8 cellular contexts compared by ENCODE assay signal in the genomic region with DNA sequence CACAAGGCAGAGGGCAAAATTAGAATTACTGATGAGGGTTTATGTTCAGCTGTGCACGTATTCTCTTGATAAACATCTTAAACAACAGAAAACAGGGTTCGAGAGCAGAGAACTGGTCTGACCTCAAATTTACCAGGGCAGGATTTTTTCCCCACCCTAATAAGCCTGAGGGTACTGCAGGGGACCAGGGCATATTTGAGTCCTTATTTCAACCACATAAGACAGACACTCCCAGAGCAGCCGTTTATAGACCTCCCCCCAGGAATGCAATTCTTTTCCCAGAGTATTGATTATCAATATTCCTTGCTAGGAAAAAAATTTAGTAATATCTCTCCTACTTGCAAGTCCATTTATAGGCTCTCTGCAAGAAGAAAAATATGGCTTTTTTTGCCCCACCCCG. TPM values are rescaled to one million over a fixed set of nuclear protein-coding genes. Genes with fewer than 3 reads are reported as not detected.
DNase-seq lines count a peak whose midpoint lies in the region; ATAC-seq, FAIRE-seq and TF ChIP-seq lines count a peak whose summit lies in the region.
"Not testable (repeated sequence)": the region's sequence is repeated elsewhere in the genome, so short reads cannot be mapped to it uniquely, and the experiment has no call there.

No MANE protein-coding gene starts in this region.

- peaks cover 39% of the 10 kb centered on the region for H3K9me3 Mint-ChIP-seq in dendritic cell treated with granulocyte-macrophage colony-stimulating factor and Interleukin-4, amounts not matched to agents 40 ng/mL and 50 ng/mL, for 4 days
- H3K9me3 Mint-ChIP-seq in glutamatergic neuron (ENCODE audit: unreplicated experiment) = peaks cover 15% of the 10 kb centered on the region
- peaks cover 12% of the 10 kb centered on the region for H3K9me3 Mint-ChIP-seq in memory B cell
- peaks cover 44% of the 10 kb centered on the region for H3K9me3 Mint-ChIP-seq in nephron progenitor cell
- peaks cover 27% of the 10 kb centered on the region for H3K9me3 Mint-ChIP-seq in stimulated activated naive CD8-positive, alpha-beta T cell treated with anti-CD3 and anti-CD28 coated beads, Interleukin-15, Interleukin-2, amounts not matched to agents 100 ng/mL and 50 ng/mL, for 24 hours

- WGBS in GM12878 (ENCODE audit: insufficient coverage, insufficient replicate concordance, low lambda C conversion rate, missing lambda C conversion rate) = 83% methylated on average over 4 of the region's 4 CpGs

- H3K4me1 ChIP-seq in HEK293 (ENCODE audit: control insufficient read depth, insufficient read depth, low read length); GM12878 (ENCODE audit: control insufficient read depth, insufficient read depth, low read length): not testable (repeated sequence)

- H3K27me3 Mint-ChIP-seq in dendritic cell treated with granulocyte-macrophage colony-stimulating factor and Interleukin-4, amounts not matched to agents 40 ng/mL and 50 ng/mL, for 4 days; memory B cell; nephron progenitor cell (ENCODE audit: low read depth, poor library complexity); stimulated activated naive CD8-positive, alpha-beta T cell treated with anti-CD3 and anti-CD28 coated beads, Interleukin-15, Interleukin-2, amounts not matched to agents 100 ng/mL and 50 ng/mL, for 24 hours: not testable (repeated sequence)
- peaks cover 13% of the 10 kb centered on the region for H3K27me3 Mint-ChIP-seq in glutamatergic neuron (ENCODE audit: unreplicated experiment)

- H3K4me3 ChIP-seq in HEK293 (ENCODE audit: low read depth, low read length); GM12878: not testable (repeated sequence)

- H3K4me2 ChIP-seq in GM12878 (ENCODE audit: control insufficient read depth, insufficient read depth) = not testable (repeated sequence)

- BruUV-seq in GM12878 (replicated peaks; lab: Mats Ljungman, UMichigan) = not testable (repeated sequence)

- TF ChIP-seq POLR2A in GM12878 (IDR thresholded peaks at IDR 0.05; ENCODE audit: low read depth, low read length) = not testable (repeated sequence)

- TF ChIP-seq EP300 in GM12878 (IDR thresholded peaks at IDR 0.05; ENCODE audit: borderline replicate concordance in 1 of 2, control insufficient read depth in 1 of 2, low read depth in 2 of 2, low read length in 2 of 2) = not testable (repeated sequence)

- H3K9ac ChIP-seq in GM12878 (ENCODE audit: control insufficient read depth, insufficient read depth, low read length) = not testable (repeated sequence)

- TF ChIP-seq CTCF in HEK293 (tag by site-specific recombination; IDR thresholded peaks at IDR 0.05); GM12878 (IDR thresholded peaks at IDR 0.05 in 2 of 3, conservative IDR thresholded peaks at IDR 0.05 in 1 of 3; ENCODE audit: control insufficient read depth in 2 of 3, extremely low read depth in 1 of 3, insufficient read depth in 1 of 3, low read depth in 3 of 3, low read length in 3 of 3); glutamatergic neuron (IDR thresholded peaks at IDR 0.05; ENCODE audit: partially characterized antibody, unreplicated experiment); nephron progenitor cell (IDR thresholded peaks at IDR 0.05): not testable (repeated sequence)

- POLR2A ChIA-PET in HEK293 (lab: Yijun Ruan, JAX); GM12878 (lab: Charles Lee): not testable (repeated sequence)

- H3K9me3 ChIP-seq in HEK293 (ENCODE audit: control insufficient read depth, insufficient read depth, low read depth, low read length) = not testable (repeated sequence)
- H3K9me3 ChIP-seq in GM12878 (replicated peaks; ENCODE audit: control insufficient read depth, insufficient read depth, low read length) = peaks cover 13% of the 10 kb centered on the region

- DNase-seq in KBM-7 = peak; percentile 26
- DNase-seq in GM12878 (ENCODE audit: low read depth, low spot score) = not testable (repeated sequence)
- DNase-seq in glutamatergic neuron = peak; percentile 48
- peak in 1 of 2 donors; percentile 18 for DNase-seq in memory B cell (ENCODE audit: low spot score in 2 of 2)
- peak; percentile 8 for DNase-seq in nephron progenitor cell

- not testable (repeated sequence) for H3K27ac ChIP-seq in HEK293 (ENCODE audit: extremely low read depth, low read depth, low read length); GM12878 (ENCODE audit: control insufficient read depth, insufficient read depth)

- FAIRE-seq in GM12878 (lab: Jason Lieb, UNC) = not testable (repeated sequence)

- not testable (repeated sequence) for H4K20me1 ChIP-seq in GM12878 (ENCODE audit: control insufficient read depth, insufficient read depth)

- not testable (repeated sequence) for H3K27me3 ChIP-seq in GM12878 (replicated peaks in 1 of 2; ENCODE audit: control insufficient read depth in 2 of 2, insufficient read depth in 2 of 2, low read length in 1 of 2)

- peaks cover 32% of the 10 kb centered on the region for H3K4me1 Mint-ChIP-seq in dendritic cell treated with granulocyte-macrophage colony-stimulating factor and Interleukin-4, amounts not matched to agents 40 ng/mL and 50 ng/mL, for 4 days (ENCODE audit: low read depth)
- H3K4me1 Mint-ChIP-seq in glutamatergic neuron (ENCODE audit: low read depth, unreplicated experiment); nephron progenitor cell: not testable (repeated sequence)
- peaks cover 13% of the 10 kb centered on the region for H3K4me1 Mint-ChIP-seq in memory B cell
- peaks cover 36% of the 10 kb centered on the region for H3K4me1 Mint-ChIP-seq in stimulated activated naive CD8-positive, alpha-beta T cell treated with anti-CD3 and anti-CD28 coated beads, Interleukin-15, Interleukin-2, amounts not matched to agents 100 ng/mL and 50 ng/mL, for 24 hours (ENCODE audit: low read depth)

- not testable (repeated sequence) for H2AFZ ChIP-seq in GM12878 (ENCODE audit: control insufficient read depth, low read depth, low read length)

- ATAC-seq in GM12878; memory B cell (ENCODE audit: low read depth): not testable (repeated sequence)

- H3K79me2 ChIP-seq in GM12878 (ENCODE audit: control insufficient read depth, insufficient read depth, low read length) = not testable (repeated sequence)

- RAD21 ChIA-PET in GM12878 (lab: Charles Lee; ENCODE audit: unreplicated experiment) = not testable (repeated sequence)

- in situ Hi-C loops in KBM-7 (cut with MboI; ENCODE audit: low pct_unique_long_range_greater_than_20kb, low sequenced_read_pairs); GM12878 (cut with MboI): not testable (repeated sequence)

- H3K4me3 Mint-ChIP-seq in dendritic cell treated with granulocyte-macrophage colony-stimulating factor and Interleukin-4, amounts not matched to agents 40 ng/mL and 50 ng/mL, for 4 days; glutamatergic neuron (ENCODE audit: unreplicated experiment); memory B cell; nephron progenitor cell; stimulated activated naive CD8-positive, alpha-beta T cell treated with anti-CD3 and anti-CD28 coated beads, Interleukin-15, Interleukin-2, amounts not matched to agents 100 ng/mL and 50 ng/mL, for 24 hours: not testable (repeated sequence)

- H3K36me3 ChIP-seq in HEK293 (ENCODE audit: control insufficient read depth in 2 of 2, insufficient read depth in 1 of 2, low read length in 2 of 2); GM12878 (ENCODE audit: control insufficient read depth in 2 of 2, insufficient read depth in 2 of 2, low read length in 1 of 2): not testable (repeated sequence)

- H3K36me3 Mint-ChIP-seq in dendritic cell treated with granulocyte-macrophage colony-stimulating factor and Interleukin-4, amounts not matched to agents 40 ng/mL and 50 ng/mL, for 4 days (ENCODE audit: low read depth) = peaks cover 48% of the 10 kb centered on the region
- peaks cover 13% of the 10 kb centered on the region for H3K36me3 Mint-ChIP-seq in glutamatergic neuron (ENCODE audit: unreplicated experiment)
- H3K36me3 Mint-ChIP-seq in memory B cell = not testable (repeated sequence)
- peaks cover 18% of the 10 kb centered on the region for H3K36me3 Mint-ChIP-seq in nephron progenitor cell (ENCODE audit: low read depth)
- peaks cover 19% of the 10 kb centered on the region for H3K36me3 Mint-ChIP-seq in stimulated activated naive CD8-positive, alpha-beta T cell treated with anti-CD3 and anti-CD28 coated beads, Interleukin-15, Interleukin-2, amounts not matched to agents 100 ng/mL and 50 ng/mL, for 24 hours (ENCODE audit: low read depth)

- CTCF ChIA-PET in HEK293 (lab: Yijun Ruan, JAX) = interaction anchor here (1.6 kb wide), 1 partner anchor 328 kb away, joined by 5 read pairs; no protein-coding TSS in a partner anchor
- CTCF ChIA-PET in GM12878 (lab: Yijun Ruan, JAX) = not testable (repeated sequence)

- SMC1A ChIA-PET in GM12878 (lab: Charles Lee; ENCODE audit: uncharacterized antibody, unreplicated experiment) = not testable (repeated sequence)

- not testable (repeated sequence) for TF ChIP-seq RAD21 in GM12878 (IDR thresholded peaks at IDR 0.05; ENCODE audit: insufficient read depth, low read depth, low read length)

- intact Hi-C loops in GM12878 (cut with micrococcal nuclease; ENCODE audit: unreplicated experiment) = loop anchor here (5.0 kb wide), 1 partner anchor 388 kb away; no protein-coding TSS in a partner anchor
- intact Hi-C loops in dendritic cell treated with granulocyte-macrophage colony-stimulating factor and Interleukin-4, amounts not matched to agents 40 ng/mL and 50 ng/mL, for 4 days (cut with micrococcal nuclease) = loop anchor here (5.0 kb wide), 1 partner anchor 43 kb away; no protein-coding TSS in a partner anchor

- H3K27ac Mint-ChIP-seq in dendritic cell treated with granulocyte-macrophage colony-stimulating factor and Interleukin-4, amounts not matched to agents 40 ng/mL and 50 ng/mL, for 4 days = peak overlapping the region; percentile 33
- not testable (repeated sequence) for H3K27ac Mint-ChIP-seq in glutamatergic neuron (ENCODE audit: unreplicated experiment); nephron progenitor cell
- peak overlapping the region; percentile 56 for H3K27ac Mint-ChIP-seq in memory B cell
- H3K27ac Mint-ChIP-seq in stimulated activated naive CD8-positive, alpha-beta T cell treated with anti-CD3 and anti-CD28 coated beads, Interleukin-15, Interleukin-2, amounts not matched to agents 100 ng/mL and 50 ng/mL, for 24 hours = peak overlapping the region; percentile 23

RNA-seq across cellular contexts. Expression of gene RBPJ, which starts 5.3 kb away (rescaled TPM):
- total RNA-seq in GM12878 (2013; cell fraction: nucleolus; rRNA removed) = 313 and 326 TPM in 2 replicates
- total RNA-seq in GM12878 (2014; rRNA removed) (24.5 and 31.6 TPM in 2 replicates), GM12878 (2014; rRNA removed; fragmentation: Illumina TruSeq; extraction: Trizol) (33.0 and 33.6 TPM in 2 replicates), GM12878 (2021) (43.9 and 46.5 TPM in 2 replicates), glutamatergic neuron (ENCODE audit: unreplicated experiment) (121 TPM)
- polyA plus RNA-seq in GM12878 (2011; ENCODE audit: low read depth) = 28.0 TPM
- polyA plus RNA-seq in GM12878 (2011; rRNA removed) (87.6 and 109 TPM in 2 replicates), GM12878 (2014; fragmentation: Illumina TruSeq; extraction: Trizol) (46.3 and 53.9 TPM in 2 replicates), GM12878 (2014; fragmentation: Nextera tagmentation; extraction: Ambion mirVana) (10 to 100 TPM; 24.8 to 39.2 TPM), GM12878 (2014; rRNA removed) (20.7 and 26.0 TPM in 2 replicates), GM12878 (2016; fragmentation: Nextera tagmentation; extraction: Ambion mirVana) (10 to 100 TPM; 58.3 to 60.6 TPM)
- 38.0 and 41.1 TPM in 2 replicates for polyA plus RNA-seq in GM12878 (2011; cell fraction: cytosol; rRNA removed)
- polyA plus RNA-seq in GM12878 (2011; cell fraction: nucleus; rRNA removed) = 62.9 and 108 TPM in 2 replicates
- polyA plus RNA-seq in GM12878 (2012) = 50.2 and 56.7 TPM in 2 replicates
- polyA minus RNA-seq in GM12878 (2011; rRNA and poly(A)+ RNA removed) = 66.1 and 88.3 TPM in 2 replicates
- polyA minus RNA-seq in GM12878 (2011; cell fraction: cytosol; rRNA and poly(A)+ RNA removed) = 21.9 and 28.4 TPM in 2 replicates
- 85.2 and 121 TPM in 2 replicates for polyA minus RNA-seq in GM12878 (2011; cell fraction: nucleus; rRNA and poly(A)+ RNA removed)
